ENCODE assay signal across 2 cellular contexts in the genomic region with DNA sequence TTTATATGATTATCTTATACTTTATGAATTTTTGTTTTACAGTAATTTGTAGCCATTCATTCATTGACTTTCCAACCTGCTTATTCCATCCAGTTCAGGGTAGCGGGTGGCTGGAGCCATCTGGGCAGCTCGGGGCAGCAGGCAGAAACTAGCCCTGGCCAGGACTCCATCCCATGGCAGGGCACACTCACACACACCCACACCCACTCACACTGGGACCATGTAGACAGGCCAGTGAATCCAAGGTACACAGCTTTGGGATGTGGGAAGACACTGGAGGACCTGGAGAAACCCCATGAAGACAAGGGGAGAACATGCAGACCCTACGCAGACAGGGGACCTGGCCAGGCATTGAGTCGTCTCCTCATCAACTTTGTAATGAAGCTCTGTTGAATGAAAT.
TF ChIP-seq lines count a peak whose summit lies in the region.

No MANE protein-coding gene starts in this region.

TF ChIP-seq in A549, 52 proteins besides CTCF, POLR2A, EP300 and RAD21:
- no peak for TF ChIP-seq NPAS2 (CRISPR knock-in tag; IDR thresholded peaks at IDR 0.05; ENCODE audit: borderline replicate concordance)
- no peak for TF ChIP-seq KDM1A (IDR thresholded peaks at IDR 0.05; ENCODE audit: low read depth)
- TF ChIP-seq SMC3 (IDR thresholded peaks at IDR 0.05), result no peak
- no peak for TF ChIP-seq MYC (IDR thresholded peaks at IDR 0.05; ENCODE audit: borderline replicate concordance, low read length)
- TF ChIP-seq CHD4 (IDR thresholded peaks at IDR 0.05; ENCODE audit: borderline replicate concordance), result no peak
- TF ChIP-seq FOXS1 (CRISPR knock-in tag; IDR thresholded peaks at IDR 0.05), result no peak
- no peak for TF ChIP-seq NFE2L2 (conservative IDR thresholded peaks at IDR 0.05; ENCODE audit: low read length)
- TF ChIP-seq ZFP36 (IDR thresholded peaks at IDR 0.05; ENCODE audit: borderline replicate concordance, partially characterized antibody), result no peak
- TF ChIP-seq CEBPB (IDR thresholded peaks at IDR 0.05), result no peak
- TF ChIP-seq HDAC2 (IDR thresholded peaks at IDR 0.05), result no peak
- TF ChIP-seq, protein P1, sequence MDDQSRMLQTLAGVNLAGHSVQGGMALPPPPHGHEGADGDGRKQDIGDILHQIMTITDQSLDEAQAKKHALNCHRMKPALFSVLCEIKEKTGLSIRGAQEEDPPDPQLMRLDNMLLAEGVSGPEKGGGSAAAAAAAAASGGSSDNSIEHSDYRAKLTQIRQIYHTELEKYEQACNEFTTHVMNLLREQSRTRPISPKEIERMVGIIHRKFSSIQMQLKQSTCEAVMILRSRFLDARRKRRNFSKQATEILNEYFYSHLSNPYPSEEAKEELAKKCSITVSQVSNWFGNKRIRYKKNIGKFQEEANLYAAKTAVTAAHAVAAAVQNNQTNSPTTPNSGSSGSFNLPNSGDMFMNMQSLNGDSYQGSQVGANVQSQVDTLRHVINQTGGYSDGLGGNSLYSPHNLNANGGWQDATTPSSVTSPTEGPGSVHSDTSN (IDR thresholded peaks at IDR 0.05), result no peak
- TF ChIP-seq, protein P2, sequence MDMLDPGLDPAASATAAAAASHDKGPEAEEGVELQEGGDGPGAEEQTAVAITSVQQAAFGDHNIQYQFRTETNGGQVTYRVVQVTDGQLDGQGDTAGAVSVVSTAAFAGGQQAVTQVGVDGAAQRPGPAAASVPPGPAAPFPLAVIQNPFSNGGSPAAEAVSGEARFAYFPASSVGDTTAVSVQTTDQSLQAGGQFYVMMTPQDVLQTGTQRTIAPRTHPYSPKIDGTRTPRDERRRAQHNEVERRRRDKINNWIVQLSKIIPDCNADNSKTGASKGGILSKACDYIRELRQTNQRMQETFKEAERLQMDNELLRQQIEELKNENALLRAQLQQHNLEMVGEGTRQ (IDR thresholded peaks at IDR 0.05), result no peak
- no peak for TF ChIP-seq FOSL2 (IDR thresholded peaks at IDR 0.05)
- no peak for TF ChIP-seq FOSL2 (CRISPR knock-in tag; IDR thresholded peaks at IDR 0.05)

TF ChIP-seq in H1, 55 proteins besides CTCF, POLR2A, EP300 and RAD21:
- TF ChIP-seq TAF7 (optimal IDR thresholded peaks at IDR 0.05; ENCODE audit: borderline replicate concordance, low read depth, low read length), result no peak
- TF ChIP-seq CEBPB (IDR thresholded peaks at IDR 0.05; ENCODE audit: low read depth, low read length), result no peak
- no peak for TF ChIP-seq NANOG (IDR thresholded peaks at IDR 0.05; ENCODE audit: insufficient read depth, low read depth, low read length, poor library complexity, severe bottlenecking)
- TF ChIP-seq, protein P3, sequence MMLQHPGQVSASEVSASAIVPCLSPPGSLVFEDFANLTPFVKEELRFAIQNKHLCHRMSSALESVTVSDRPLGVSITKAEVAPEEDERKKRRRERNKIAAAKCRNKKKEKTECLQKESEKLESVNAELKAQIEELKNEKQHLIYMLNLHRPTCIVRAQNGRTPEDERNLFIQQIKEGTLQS (IDR thresholded peaks at IDR 0.05; ENCODE audit: insufficient read depth, low read depth, low read length), result no peak
- TF ChIP-seq FOSL1 (IDR thresholded peaks at IDR 0.05; ENCODE audit: insufficient read depth, low read depth, low read length), result no peak
- TF ChIP-seq SAP30 (IDR thresholded peaks at IDR 0.05; ENCODE audit: insufficient read depth, insufficient replicate concordance, low read length), result no peak
- no peak for TF ChIP-seq TBP (IDR thresholded peaks at IDR 0.05; ENCODE audit: low read depth, low read length)
